Comparison of ENCODE assay signal across 19 cellular contexts in the genomic region with DNA sequence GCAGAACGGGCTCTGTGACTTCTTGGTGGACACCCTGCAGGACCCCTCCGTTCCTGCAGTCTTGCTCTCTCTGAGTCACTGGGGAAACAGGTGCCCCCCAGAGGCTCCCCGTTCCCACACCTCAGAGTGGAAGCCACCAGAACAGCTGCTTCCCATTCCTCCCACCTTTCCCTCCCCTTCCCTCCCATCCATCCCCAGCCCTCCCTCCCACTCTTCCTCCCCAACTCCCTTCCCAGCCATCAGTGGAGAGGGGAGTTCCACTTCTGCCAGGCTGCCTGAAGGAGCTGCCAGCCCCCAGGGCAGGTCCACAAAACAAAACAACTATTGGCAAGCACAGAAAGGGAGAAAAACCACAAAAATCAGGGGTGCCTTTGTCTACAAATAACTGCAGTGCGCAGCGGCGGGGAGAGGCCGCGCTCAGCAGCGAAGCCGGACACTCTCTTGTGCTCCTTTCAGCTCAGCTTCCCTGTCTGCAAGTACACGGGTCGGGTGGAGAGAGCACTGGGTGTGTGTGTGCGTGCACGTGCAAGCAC. TPM values are rescaled to one million over a fixed set of nuclear protein-coding genes. Genes with fewer than 3 reads are reported as not detected.
"Had no signal": no experiment of that assay in that cellular context is flagged by ENCODE, and none has a peak within 500 bp of the region (broad histone marks: within the 10 kb centered on the region; RNA-seq: fewer than 3 reads in every experiment).

No MANE protein-coding gene starts in this region.

- DNase-seq: cerebellar nuclear complex; effector memory CD8-positive, alpha-beta T cell; heart left ventricle; hypothalamus; kidney glomerular epithelial cell; left lung; lower lobe of right lung; midbrain; small intestine; stimulated activated CD4-positive, alpha-beta T cell treated with anti-CD3 and anti-CD28 coated beads, Interleukin-12 subunit alpha, Interleukin-12 subunit beta, amount 100 ng/mL, for 4 hours; stimulated activated naive CD4-positive, alpha-beta T cell treated with Interleukin-2 at 50 U/mL for 16 hours; tibial artery; uterus had no signal

- H3K36me3 Mint-ChIP-seq: memory B cell; natural killer cell treated with Interleukin-12 subunit alpha and Interleukin-12 subunit beta and Interleukin-15 and Interleukin-18, amount 100 ng/mL, for 72 hours had no signal

- H3K4me3 ChIP-seq: heart left ventricle, left lung, lower lobe of right lung, tibial artery, upper lobe of left lung, uterus had no signal

- ATAC-seq: effector memory CD8-positive, alpha-beta T cell; heart left ventricle; left lung; lower lobe of right lung; natural killer cell treated with Interleukin-12 subunit alpha and Interleukin-12 subunit beta and Interleukin-15 and Interleukin-18, amount 100 ng/mL, for 72 hours had no signal

- H3K4me3 Mint-ChIP-seq: dendritic cell treated with granulocyte-macrophage colony-stimulating factor and Interleukin-4, amounts not matched to agents 40 ng/mL and 50 ng/mL, for 4 days; effector memory CD8-positive, alpha-beta T cell; memory B cell; natural killer cell treated with Interleukin-12 subunit alpha and Interleukin-12 subunit beta and Interleukin-15 and Interleukin-18, amount 100 ng/mL, for 72 hours had no signal

- H3K27ac Mint-ChIP-seq: dendritic cell treated with granulocyte-macrophage colony-stimulating factor and Interleukin-4, amounts not matched to agents 40 ng/mL and 50 ng/mL, for 4 days; effector memory CD8-positive, alpha-beta T cell; memory B cell; natural killer cell treated with Interleukin-12 subunit alpha and Interleukin-12 subunit beta and Interleukin-15 and Interleukin-18, amount 100 ng/mL, for 72 hours had no signal

- H3K27me3 ChIP-seq: heart left ventricle, left lung, tibial artery, uterus had no signal

- H3K27me3 Mint-ChIP-seq: effector memory CD8-positive, alpha-beta T cell; memory B cell; natural killer cell treated with Interleukin-12 subunit alpha and Interleukin-12 subunit beta and Interleukin-15 and Interleukin-18, amount 100 ng/mL, for 72 hours had no signal

- H3K4me1 ChIP-seq: heart left ventricle, left lung, lower lobe of right lung, upper lobe of left lung, uterus had no signal

- H3K4me1 Mint-ChIP-seq: memory B cell had no signal

- H3K9me3 Mint-ChIP-seq: dendritic cell treated with granulocyte-macrophage colony-stimulating factor and Interleukin-4, amounts not matched to agents 40 ng/mL and 50 ng/mL, for 4 days; effector memory CD8-positive, alpha-beta T cell; memory B cell; natural killer cell treated with Interleukin-12 subunit alpha and Interleukin-12 subunit beta and Interleukin-15 and Interleukin-18, amount 100 ng/mL, for 72 hours had no signal

- H3K36me3 ChIP-seq: uterus had no signal

- H3K9me3 ChIP-seq: left lung, lower lobe of right lung, neutrophil, uterus had no signal

- H3K27ac ChIP-seq: heart left ventricle, left lung, lower lobe of right lung, neutrophil, tibial artery, upper lobe of left lung, uterus had no signal

RNA-seq across cellular contexts. Expression of gene SRPK3, which starts 21.7 kb away (rescaled TPM):
- total RNA-seq: glomerular endothelial cell; lower lobe of right lung; natural killer cell treated with Interleukin-12 subunit alpha and Interleukin-12 subunit beta and Interleukin-15 and Interleukin-18, amount 100 ng/mL, for 72 hours had no signal
